6 cellular contexts compared by ENCODE assay signal in genomic region chr16:30066882-30067583, GRCh38. TPM values are rescaled to one million over a fixed set of nuclear protein-coding genes. Genes with fewer than 3 reads are reported as not detected.
DNase-seq lines count a peak whose midpoint lies in the region; ATAC-seq and TF ChIP-seq lines count a peak whose summit lies in the region.

No MANE protein-coding gene starts in this region.

- no peaks in the 10 kb centered on the region for H3K9me3 Mint-ChIP-seq in activated T-cell treated with anti-CD3 and anti-CD28 coated beads, Interleukin-2, amount 50 U/mL, for 72 hours
- no peaks in the 10 kb centered on the region for H3K9me3 Mint-ChIP-seq in type B pancreatic cell

- no peaks in the 10 kb centered on the region for H3K9me3 ChIP-seq in right atrium auricular region

- peaks cover 45% of the 10 kb centered on the region for H3K4me1 Mint-ChIP-seq in activated T-cell treated with anti-CD3 and anti-CD28 coated beads, Interleukin-2, amount 50 U/mL, for 72 hours (ENCODE audit: low read depth)
- H3K4me1 Mint-ChIP-seq in type B pancreatic cell (ENCODE audit: unreplicated experiment), result peaks cover 10% of the 10 kb centered on the region

- H3K36me3 Mint-ChIP-seq in activated T-cell treated with anti-CD3 and anti-CD28 coated beads, Interleukin-2, amount 50 U/mL, for 72 hours (ENCODE audit: insufficient read depth in 2 of 2), result peaks cover 24 to 41% of the 10 kb centered on the region in 2 donors
- peaks cover 24% of the 10 kb centered on the region for H3K36me3 Mint-ChIP-seq in type B pancreatic cell

- H3K4me3 Mint-ChIP-seq in activated T-cell treated with anti-CD3 and anti-CD28 coated beads, Interleukin-2, amount 50 U/mL, for 72 hours, result peak overlapping the region; percentile 99 to 100
- H3K4me3 Mint-ChIP-seq in type B pancreatic cell, result peak overlapping the region; percentile 92

- H3K27me3 ChIP-seq in right atrium auricular region, result no peaks in the 10 kb centered on the region

- no peaks in the 10 kb centered on the region for H3K27me3 Mint-ChIP-seq in activated T-cell treated with anti-CD3 and anti-CD28 coated beads, Interleukin-2, amount 50 U/mL, for 72 hours (ENCODE audit: low read depth)
- no peaks in the 10 kb centered on the region for H3K27me3 Mint-ChIP-seq in type B pancreatic cell

- H3K4me1 ChIP-seq in right atrium auricular region, result peaks cover 0 to 63% of the 10 kb centered on the region in 2 donors

- H3K27ac ChIP-seq in right atrium auricular region, result peak overlapping the region; percentile 96 to 100

- TF ChIP-seq CTCF in right atrium auricular region (IDR thresholded peaks at IDR 0.05) (no peak), type B pancreatic cell (conservative IDR thresholded peaks at IDR 0.05) (no peak)

- peaks cover 60% of the 10 kb centered on the region for H3K36me3 ChIP-seq in right atrium auricular region

- DNase-seq in activated T-cell treated with anti-CD3 and anti-CD28 coated beads, Interleukin-2, amount 50 U/mL, for 72 hours, result no peak
- DNase-seq in activated T-cell treated with anti-CD3 and anti-CD28 coated beads, Interleukin-2, amount 50 U/mL, for 48 hours, result no peak
- DNase-seq in right atrium auricular region (ENCODE audit: low spot score), result no peak
- no peak for DNase-seq in type B pancreatic cell (ENCODE audit: extremely low spot score, unreplicated experiment)

- peak overlapping the region; percentile 89 for H3K27ac Mint-ChIP-seq in activated T-cell treated with anti-CD3 and anti-CD28 coated beads, Interleukin-2, amount 50 U/mL, for 72 hours
- H3K27ac Mint-ChIP-seq in type B pancreatic cell, result peak overlapping the region; percentile 96

- no peak for ATAC-seq in activated T-cell treated with anti-CD3 and anti-CD28 coated beads, Interleukin-2, amount 50 U/mL, for 72 hours (replicated peaks in 1 of 2)
- no peak for ATAC-seq in HG02588 (IDR thresholded peaks at IDR 0.05; ENCODE audit: unreplicated experiment)
- ATAC-seq in GM18867 (IDR thresholded peaks at IDR 0.05; ENCODE audit: unreplicated experiment), result no peak

- peak overlapping the region; percentile 81 to 91 for H3K4me3 ChIP-seq in right atrium auricular region

RNA-seq across cellular contexts. Expression of gene ALDOA, which starts 1.5 kb away (rescaled TPM):
- total RNA-seq in activated T-cell treated with anti-CD3 and anti-CD28 coated beads, Interleukin-2, amount 50 U/mL, for 72 hours, result 100 to 1,000 TPM; 857 to 918 TPM
- 1,000 to 10,000 TPM; 2,869 to 3,626 TPM for total RNA-seq in right atrium auricular region
- total RNA-seq in type B pancreatic cell (ENCODE audit: low replicate concordance), result 620 and 1,017 TPM in 2 replicates

RNA-seq across cellular contexts. Expression of gene PPP4C, which starts 8.8 kb away (rescaled TPM):
- total RNA-seq in activated T-cell treated with anti-CD3 and anti-CD28 coated beads, Interleukin-2, amount 50 U/mL, for 72 hours, result 100 to 1,000 TPM; 114 to 124 TPM
- total RNA-seq in right atrium auricular region (10 to 100 TPM; 23.2 to 32.7 TPM), type B pancreatic cell (ENCODE audit: low replicate concordance) (128 and 155 TPM in 2 replicates)

RNA-seq across cellular contexts. Expression of gene TBX6, which starts 24.7 kb away (rescaled TPM):
- total RNA-seq in activated T-cell treated with anti-CD3 and anti-CD28 coated beads, Interleukin-2, amount 50 U/mL, for 72 hours, result 1 to 10 TPM; 4.2 to 5.8 TPM
- total RNA-seq in right atrium auricular region, result under 1 TPM in 1 of 2 donors, not detected in 1; 0.43 TPM
- total RNA-seq in type B pancreatic cell (ENCODE audit: low replicate concordance), result 1.6 TPM in 2 replicates

RNA-seq across cellular contexts. Expression of gene YPEL3, which starts 29.0 kb away (rescaled TPM):
- 10 to 100 TPM; 60.2 to 77.8 TPM for total RNA-seq in activated T-cell treated with anti-CD3 and anti-CD28 coated beads, Interleukin-2, amount 50 U/mL, for 72 hours
- 100 to 1,000 TPM; 129 to 140 TPM for total RNA-seq in right atrium auricular region
- total RNA-seq in type B pancreatic cell (ENCODE audit: low replicate concordance), result 37.9 and 61.9 TPM in 2 replicates

RNA-seq across cellular contexts. Expression of gene TLCD3B, which starts 36.0 kb away (rescaled TPM):
- 1 to 10 TPM; 4.5 to 6.9 TPM for total RNA-seq in activated T-cell treated with anti-CD3 and anti-CD28 coated beads, Interleukin-2, amount 50 U/mL, for 72 hours
- total RNA-seq in right atrium auricular region (not detected), type B pancreatic cell (ENCODE audit: low replicate concordance) (0.31 and 2.1 TPM in 2 replicates)
